ENCODE assay signal across 8 cellular contexts in genomic region chr7:44044315-44045225, GRCh38. TPM values are rescaled to one million over a fixed set of nuclear protein-coding genes. Genes with fewer than 3 reads are reported as not detected.
A peak's percentile ranks its signal among the peaks of the same experiment; 100 is the strongest.
DNase-seq lines count a peak whose midpoint lies in the region; ATAC-seq and TF ChIP-seq lines count a peak whose summit lies in the region.

TSS of gene DBNL (plus strand) at chr7:44044702. CDS start at chr7:44044738, 36 bp downstream.

- H3K4me1 Mint-ChIP-seq in activated T-helper 17 cell treated with anti-CD3 and anti-CD28 coated beads, Interleukin-2, amount 50 U/mL, for 72 hours, result peaks cover 28% of the 10 kb centered on the region
- peaks cover 36 to 59% of the 10 kb centered on the region in 2 donors for H3K4me1 Mint-ChIP-seq in natural killer cell

- H3K27me3 ChIP-seq in fibroblast of lung (ENCODE audit: control insufficient read depth, insufficient read depth, low read length), result no peaks in the 10 kb centered on the region

- intact Hi-C loops in natural killer cell (cut with micrococcal nuclease), result loop anchor here (5.0 kb wide), 1 partner anchor 38 kb away; the partner anchor contains the start of gene POLM

- DNase-seq in DMS53 (lab: John Stamatoyannopoulos, UW) (peak; percentile 97), RKO (ENCODE audit: low spot score) (peak; percentile 93), fibroblast of lung (ENCODE audit: low read depth in 2 of 2) (peak; percentile 79 to 84), natural killer cell (peak; percentile 92)
- peak; percentile 52 for DNase-seq in Jurkat, Clone E6-1 (ENCODE audit: low read depth, low spot score)
- peak; percentile 74 to 86 (median 80) for DNase-seq in stimulated activated naive CD4-positive, alpha-beta T cell (lab: John Stamatoyannopoulos, UW)

- peaks cover 5% of the 10 kb centered on the region for H3K36me3 ChIP-seq in fibroblast of lung (ENCODE audit: control insufficient read depth, insufficient read depth, low read length)

- peak within 1 kb of the TSS; percentile 95 for H3K27ac Mint-ChIP-seq in activated T-helper 17 cell treated with anti-CD3 and anti-CD28 coated beads, Interleukin-2, amount 50 U/mL, for 72 hours
- peak within 1 kb of the TSS; percentile 87 to 94 for H3K27ac Mint-ChIP-seq in natural killer cell

- H3K36me3 Mint-ChIP-seq in activated T-helper 17 cell treated with anti-CD3 and anti-CD28 coated beads, Interleukin-2, amount 50 U/mL, for 72 hours (ENCODE audit: low read depth), result peaks cover 43% of the 10 kb centered on the region
- no peaks in the 10 kb centered on the region for H3K36me3 Mint-ChIP-seq in natural killer cell

- no peaks in the 10 kb centered on the region for H3K27me3 Mint-ChIP-seq in activated T-helper 17 cell treated with anti-CD3 and anti-CD28 coated beads, Interleukin-2, amount 50 U/mL, for 72 hours
- no peaks in the 10 kb centered on the region for H3K27me3 Mint-ChIP-seq in natural killer cell (ENCODE audit: low read depth in 2 of 2)

- H3K27ac ChIP-seq in fibroblast of lung (ENCODE audit: insufficient read depth, low read length), result peak within 1 kb of the TSS; percentile 76

- ATAC-seq in GM21576 (IDR thresholded peaks at IDR 0.05; ENCODE audit: unreplicated experiment) (peak; percentile 62), natural killer cell (peak; percentile 72 to 83 (median 81))
- peak; percentile 79 for ATAC-seq in activated T-helper 17 cell treated with anti-CD3 and anti-CD28 coated beads, Interleukin-2, amount 50 U/mL, for 72 hours (replicated peaks)

- peaks cover 5% of the 10 kb centered on the region for H3K4me1 ChIP-seq in fibroblast of lung (ENCODE audit: control insufficient read depth, extremely low read depth, insufficient read depth, low read length)

- H3K9ac ChIP-seq in fibroblast of lung (ENCODE audit: insufficient read depth, low read length), result peak within 1 kb of the TSS; percentile 74

- no peaks in the 10 kb centered on the region for H3K9me3 ChIP-seq in fibroblast of lung (ENCODE audit: control insufficient read depth, insufficient read depth, low read depth, low read length)

- H3K79me2 ChIP-seq in fibroblast of lung (ENCODE audit: control insufficient read depth, insufficient read depth, low read length), result peaks cover 42% of the 10 kb centered on the region

- H2AFZ ChIP-seq in fibroblast of lung (ENCODE audit: low read length), result peak within 1 kb of the TSS; percentile 69

- peak within 1 kb of the TSS; percentile 100 for H3K4me2 ChIP-seq in fibroblast of lung (ENCODE audit: extremely low read depth, insufficient read depth, low read length)

- peak within 1 kb of the TSS; percentile 92 for H3K4me3 ChIP-seq in Jurkat, Clone E6-1 (ENCODE audit: low read length)
- H3K4me3 ChIP-seq in fibroblast of lung (replicated peaks in 1 of 4; ENCODE audit: control extremely low read depth in 1 of 4, insufficient read depth in 1 of 4, low read depth in 3 of 4, low read length in 4 of 4), result peak within 1 kb of the TSS; percentile 74 to 95 (median 88)

- no peaks in the 10 kb centered on the region for H4K20me1 ChIP-seq in fibroblast of lung (ENCODE audit: control insufficient read depth, extremely low read depth, insufficient read depth, low read length)

- TF ChIP-seq CTCF in fibroblast of lung (conservative IDR thresholded peaks at IDR 0.05 in 1 of 2, IDR thresholded peaks at IDR 0.05 in 1 of 2; ENCODE audit: low read depth in 1 of 2, low read length in 2 of 2) (no peak), natural killer cell (IDR thresholded peaks at IDR 0.05) (no peak)

- H3K4me3 Mint-ChIP-seq in activated T-helper 17 cell treated with anti-CD3 and anti-CD28 coated beads, Interleukin-2, amount 50 U/mL, for 72 hours, result peak within 1 kb of the TSS; percentile 91
- peak within 1 kb of the TSS; percentile 92 for H3K4me3 Mint-ChIP-seq in natural killer cell

- no peaks in the 10 kb centered on the region for H3K9me3 Mint-ChIP-seq in activated T-helper 17 cell treated with anti-CD3 and anti-CD28 coated beads, Interleukin-2, amount 50 U/mL, for 72 hours
- no peaks in the 10 kb centered on the region for H3K9me3 Mint-ChIP-seq in natural killer cell

RNA-seq across cellular contexts. Expression of gene DBNL, which starts in this region (rescaled TPM):
- polyA plus RNA-seq in Jurkat, Clone E6-1 (2012; ENCODE audit: insufficient read depth, insufficient read length), result 93.0 TPM
- total RNA-seq in activated T-helper 17 cell treated with anti-CD3 and anti-CD28 coated beads, Interleukin-2, amount 50 U/mL, for 72 hours, result 100 to 1,000 TPM in 1 of 2 donors, 10 to 100 TPM in 1; 93.8 to 137 TPM
- total RNA-seq in fibroblast of lung (66.8 and 88.2 TPM in 2 replicates), natural killer cell (100 to 1,000 TPM; 123 to 129 (median 129) TPM)
- 86.4 and 115 TPM in 2 replicates for polyA plus RNA-seq in fibroblast of lung
- 119 and 150 TPM in 2 replicates for polyA plus RNA-seq in fibroblast of lung (2012)
- 264 and 307 TPM in 2 replicates for polyA minus RNA-seq in fibroblast of lung (ENCODE audit: low replicate concordance)

Comparison
In these comparisons a context has a peak if more than half of its experiments do, and no peak if none do; other contexts are left out.
1. Peak in every context shown above with its lines: DNase-seq, ATAC-seq, H3K4me3 ChIP-seq and H3K27ac ChIP-seq.